Comparison of ENCODE assay signal across 27 cellular contexts in genomic region chr1:209319549-209319948, GRCh38.
A peak's percentile ranks its signal among the peaks of the same experiment; 100 is the strongest.
DNase-seq lines count a peak whose midpoint lies in the region; ATAC-seq, FAIRE-seq and TF ChIP-seq lines count a peak whose summit lies in the region.
"Had no signal": no experiment of that assay in that cellular context is flagged by ENCODE, and none has a peak within 500 bp of the region (broad histone marks: within the 10 kb centered on the region; RNA-seq: fewer than 3 reads in every experiment).

No MANE protein-coding gene starts in this region.

- WGBS in mammary epithelial cell (ENCODE audit: low coverage, missing lambda C conversion rate): 66% methylated on average over 3 of the region's 3 CpGs
- no CpG with 5 or more reads among the region's 3 CpGs for WGBS in mesendoderm (ENCODE audit: extremely low coverage, insufficient coverage, low lambda C conversion rate)

- peak overlapping the region; percentile 78 for H3K4me2 ChIP-seq in PC-3 (ENCODE audit: low read length)
- peak overlapping the region; percentile 40 for H3K4me2 ChIP-seq in mammary epithelial cell (ENCODE audit: insufficient read depth, low read depth, low read length)
- no peak overlapping the region for H3K4me2 ChIP-seq in mesendoderm (ENCODE audit: low read length)
- H3K4me2 ChIP-seq: hepatocyte had no signal

- H3K9ac ChIP-seq in PC-3 (ENCODE audit: low read length): peak overlapping the region; percentile 56
- H3K9ac ChIP-seq in mammary epithelial cell (ENCODE audit: insufficient read depth, low read length): no peak overlapping the region
- no peak overlapping the region for H3K9ac ChIP-seq in mesendoderm (ENCODE audit: low read length)

- H3K79me2 ChIP-seq in PC-3 (ENCODE audit: low read length) (no peaks in the 10 kb centered on the region), mammary epithelial cell (ENCODE audit: insufficient read depth, low read length) (no peaks in the 10 kb centered on the region), mesendoderm (ENCODE audit: control insufficient read depth, insufficient read depth, low read length) (no peaks in the 10 kb centered on the region)
- H3K79me2 ChIP-seq: hepatocyte had no signal

- no peak for TF ChIP-seq POLR2A in H54 (IDR thresholded peaks at IDR 0.05; ENCODE audit: low read depth, low read length)

- dilution Hi-C loops in mammary epithelial cell (cut with HindIII; ENCODE audit: low sequenced_read_pairs): no loop called here

- H3K4me3 ChIP-seq in PC-3 (ENCODE audit: low read length): peak overlapping the region; percentile 3; the same call in 1 of the 2 replicates
- H3K4me3 ChIP-seq in mammary epithelial cell (replicated peaks in 1 of 3; ENCODE audit: insufficient read depth in 1 of 3, low read depth in 2 of 3, low read length in 3 of 3): no peak overlapping the region
- no peak overlapping the region for H3K4me3 ChIP-seq in mesendoderm (ENCODE audit: low read length)
- no peak overlapping the region for H3K4me3 ChIP-seq in A673 (ENCODE audit: low read depth, low read length, poor library complexity, severe bottlenecking)
- H3K4me3 ChIP-seq: hepatocyte, pancreas, SK-N-MC, upper lobe of right lung had no signal

- H3K4me1 ChIP-seq in PC-3 (ENCODE audit: insufficient read depth, low read length) (peaks cover 46% of the 10 kb centered on the region), mammary epithelial cell (ENCODE audit: insufficient read depth, low read length) (peaks cover 29% of the 10 kb centered on the region), mesendoderm (ENCODE audit: control insufficient read depth, low read depth, low read length) (peaks cover 2% of the 10 kb centered on the region), A673 (ENCODE audit: insufficient read depth, low read length, poor library complexity, severe bottlenecking) (no peaks in the 10 kb centered on the region)
- H3K4me1 ChIP-seq: pancreas, upper lobe of right lung had no signal

- intact Hi-C loops in PC-3 (cut with micrococcal nuclease): loop anchor here (1.0 to 2.0 kb wide), 2 partner anchors 35 to 73 kb away; no protein-coding TSS in a partner anchor
- intact Hi-C loops in mammary epithelial cell (cut with micrococcal nuclease): no loop called here
- intact Hi-C loops in A673 (cut with micrococcal nuclease; ENCODE audit: unreplicated experiment): no loop called here

- peaks cover 11% of the 10 kb centered on the region for H3F3A ChIP-seq in PC-3 (ENCODE audit: low read length, unreplicated experiment)

- H3K4ac ChIP-seq in mesendoderm (ENCODE audit: low read depth, low read length): peak overlapping the region; percentile 50

- H3K27me3 ChIP-seq in PC-3 (ENCODE audit: low read length): no peaks in the 10 kb centered on the region
- H3K27me3 ChIP-seq in mammary epithelial cell (ENCODE audit: insufficient read depth, low read length): no peaks in the 10 kb centered on the region
- H3K27me3 ChIP-seq in mesendoderm (ENCODE audit: insufficient read depth, low read length, poor library complexity): no peaks in the 10 kb centered on the region
- H3K27me3 ChIP-seq in A673 (replicated peaks; ENCODE audit: insufficient read depth, low read depth, low read length, poor library complexity): peaks cover 13% of the 10 kb centered on the region
- H3K27me3 ChIP-seq: hepatocyte, pancreas, upper lobe of right lung had no signal

- no peak overlapping the region for H2BK120ac ChIP-seq in mesendoderm (ENCODE audit: low read depth, low read length)

- no peak overlapping the region for H4K5ac ChIP-seq in mesendoderm (ENCODE audit: low read length)

- peak overlapping the region; percentile 16; the same call in 1 of the 2 replicates for H2AFZ ChIP-seq in PC-3 (ENCODE audit: low read length)
- peak overlapping the region; percentile 14 for H2AFZ ChIP-seq in mammary epithelial cell (ENCODE audit: low read depth, low read length)
- H2AFZ ChIP-seq: hepatocyte had no signal

- H2BK15ac ChIP-seq in mesendoderm (replicated peaks; ENCODE audit: low read depth): no peak overlapping the region

- no peak overlapping the region for H3K56ac ChIP-seq in mesendoderm (ENCODE audit: low read length)

- in situ Hi-C loops in mammary epithelial cell (cut with MboI; ENCODE audit: low sequenced_read_pairs in 2 of 2): no loop called here

- no peak overlapping the region for H3K18ac ChIP-seq in mesendoderm (ENCODE audit: low read length)

- H4K20me1 ChIP-seq in PC-3 (ENCODE audit: low read length): no peaks in the 10 kb centered on the region
- H4K20me1 ChIP-seq in mammary epithelial cell (ENCODE audit: insufficient read depth, low read length): no peaks in the 10 kb centered on the region

- POLR2A ChIA-PET in PC-3 (lab: Charles Lee; ENCODE audit: unreplicated experiment) (no interaction called here), A673 (lab: Charles Lee; ENCODE audit: low non-redundant PET) (no interaction called here)

- BruUV-seq in PC-3 (replicated peaks; lab: Mats Ljungman, UMichigan) (no TSS peak), mammary epithelial cell (replicated peaks; lab: Mats Ljungman, UMichigan) (no TSS peak), A673 (replicated peaks; lab: Mats Ljungman, UMichigan) (no TSS peak)

- H3K79me1 ChIP-seq in mesendoderm (ENCODE audit: low read length): no peaks in the 10 kb centered on the region

- DNase-seq in H54 (ENCODE audit: insufficient read length, low spot score) (peak; percentile 8), PC-3 (peak; percentile 85), mammary epithelial cell (peak; percentile 17), mesendoderm (no peak), A673 (ENCODE audit: low spot score) (no peak), NCI-H1092 treated with DMSO at 0.1 percent for 48 hours (lab: John Stamatoyannopoulos, UW) (no peak), NCI-H2171 treated with DMSO at 0.1 percent for 48 hours (lab: John Stamatoyannopoulos, UW) (no peak)
- DNase-seq: activated CD8-positive, alpha-beta memory T cell treated with anti-CD3 and anti-CD28 coated beads, Interleukin-2, amount 50 U/mL, for 48 hours; activated CD8-positive, alpha-beta T cell treated with anti-CD3 and anti-CD28 coated beads for 36 hours; activated naive CD4-positive, alpha-beta T cell treated with Interleukin-2 at 50 U/mL for 16 hours; cerebellar nuclear complex; DMS79; H9; Karpas-422; left colon; NCI-H1694 treated with DMSO at 0.1 percent for 48 hours; NCI-H510A; pancreas; retina; small intestine; stimulated activated naive B cell treated with anti-CD40 and anti-IgM and Interleukin-4, amounts not matched to agents 10 μg/mL and 1 μg/mL and 100 μg/mL, for 72 hours; upper lobe of right lung had no signal

- no peaks in the 10 kb centered on the region for H3K9me3 ChIP-seq in PC-3 (ENCODE audit: low read length)
- H3K9me3 ChIP-seq in mammary epithelial cell (replicated peaks; ENCODE audit: insufficient read depth, low read length): no peaks in the 10 kb centered on the region
- no peaks in the 10 kb centered on the region for H3K9me3 ChIP-seq in A673 (ENCODE audit: low read depth, low read length, poor library complexity, severe bottlenecking)
- H3K9me3 ChIP-seq: pancreas, upper lobe of right lung had no signal

- H3K23ac ChIP-seq in mesendoderm (ENCODE audit: low read length): no peak overlapping the region

- H2BK5ac ChIP-seq in mesendoderm (ENCODE audit: low read length): no peak overlapping the region

- TF ChIP-seq CTCF in PC-3 (conservative IDR thresholded peaks at IDR 0.05; ENCODE audit: low read depth, low read length) (peak; percentile 50), mammary epithelial cell (conservative IDR thresholded peaks at IDR 0.05 in 1 of 2, IDR thresholded peaks at IDR 0.05 in 1 of 2; ENCODE audit: extremely low read depth in 1 of 2, insufficient read depth in 1 of 2, low read depth in 1 of 2, low read length in 2 of 2) (peak in 1 of 2 donors; percentile 25), A673 (conservative IDR thresholded peaks at IDR 0.05; ENCODE audit: low read depth, low read length) (no peak)

- no peaks in the 10 kb centered on the region; the same call in 1 of the 2 replicates for H3K9me2 ChIP-seq in PC-3 (replicated peaks; ENCODE audit: low read length)

- ATAC-seq in PC-3 (peak; percentile 4), GM18502 (IDR thresholded peaks at IDR 0.05; ENCODE audit: poor library complexity, unreplicated experiment) (no peak)
- ATAC-seq: activated CD8-positive, alpha-beta T cell treated with anti-CD3 and anti-CD28 coated beads for 36 hours; HepG2; left colon; pancreas; stimulated activated naive B cell treated with anti-CD40 and anti-IgM and Interleukin-4, amounts not matched to agents 10 μg/mL and 1 μg/mL and 100 μg/mL, for 72 hours; upper lobe of right lung had no signal

- H3K27ac ChIP-seq in PC-3 (ENCODE audit: low read length) (peak overlapping the region; percentile 93), mammary epithelial cell (ENCODE audit: insufficient read depth, low read depth, low read length) (no peak overlapping the region), mesendoderm (ENCODE audit: low read depth, low read length) (no peak overlapping the region), A673 (ENCODE audit: low read depth, low read length, poor library complexity, severe bottlenecking) (no peak overlapping the region)
- H3K27ac ChIP-seq: hepatocyte, pancreas, SK-N-MC, upper lobe of right lung had no signal

- FAIRE-seq in H54 (lab: Jason Lieb, UNC): no peak
- FAIRE-seq: endometrium, HepG2, pancreas, small intestine had no signal

- H4K8ac ChIP-seq in mesendoderm (ENCODE audit: low read depth, low read length): no peak overlapping the region

- CTCF ChIA-PET in PC-3 (lab: Charles Lee) (interaction anchor here (0.7 kb wide), 1 partner anchor 563 kb away, joined by 4 read pairs; no protein-coding TSS in a partner anchor), mammary epithelial cell (lab: Charles Lee; ENCODE audit: low non-redundant PET) (interaction anchor here (0.6 kb wide), 1 partner anchor 112 kb away, joined by 7 read pairs; no protein-coding TSS in a partner anchor), A673 (lab: Charles Lee) (no interaction called here)

- H3K36me3 ChIP-seq in PC-3 (ENCODE audit: low read depth, low read length) (no peaks in the 10 kb centered on the region), mammary epithelial cell (ENCODE audit: insufficient read depth, low read length) (no peaks in the 10 kb centered on the region), mesendoderm (ENCODE audit: control insufficient read depth, insufficient read depth, low read length) (no peaks in the 10 kb centered on the region), A673 (ENCODE audit: insufficient read depth, low read length, poor library complexity, severe bottlenecking) (no peaks in the 10 kb centered on the region)
- H3K36me3 ChIP-seq: pancreas, upper lobe of right lung had no signal

- H2AK5ac ChIP-seq in mesendoderm (ENCODE audit: low read length): no peak overlapping the region

Comparison
In these comparisons a context has a peak if more than half of its experiments do, and no peak if none do; other contexts are left out.
1. DNase-seq: peak in H54 (single experiment), PC-3 (single experiment) and mammary epithelial cell (single experiment); none in mesendoderm (single experiment), A673 (single experiment), NCI-H1092 treated with DMSO at 0.1 percent for 48 hours (single experiment) and NCI-H2171 treated with DMSO at 0.1 percent for 48 hours (single experiment).